Comparison of ENCODE assay signal across 1 cellular context in the genomic region with DNA sequence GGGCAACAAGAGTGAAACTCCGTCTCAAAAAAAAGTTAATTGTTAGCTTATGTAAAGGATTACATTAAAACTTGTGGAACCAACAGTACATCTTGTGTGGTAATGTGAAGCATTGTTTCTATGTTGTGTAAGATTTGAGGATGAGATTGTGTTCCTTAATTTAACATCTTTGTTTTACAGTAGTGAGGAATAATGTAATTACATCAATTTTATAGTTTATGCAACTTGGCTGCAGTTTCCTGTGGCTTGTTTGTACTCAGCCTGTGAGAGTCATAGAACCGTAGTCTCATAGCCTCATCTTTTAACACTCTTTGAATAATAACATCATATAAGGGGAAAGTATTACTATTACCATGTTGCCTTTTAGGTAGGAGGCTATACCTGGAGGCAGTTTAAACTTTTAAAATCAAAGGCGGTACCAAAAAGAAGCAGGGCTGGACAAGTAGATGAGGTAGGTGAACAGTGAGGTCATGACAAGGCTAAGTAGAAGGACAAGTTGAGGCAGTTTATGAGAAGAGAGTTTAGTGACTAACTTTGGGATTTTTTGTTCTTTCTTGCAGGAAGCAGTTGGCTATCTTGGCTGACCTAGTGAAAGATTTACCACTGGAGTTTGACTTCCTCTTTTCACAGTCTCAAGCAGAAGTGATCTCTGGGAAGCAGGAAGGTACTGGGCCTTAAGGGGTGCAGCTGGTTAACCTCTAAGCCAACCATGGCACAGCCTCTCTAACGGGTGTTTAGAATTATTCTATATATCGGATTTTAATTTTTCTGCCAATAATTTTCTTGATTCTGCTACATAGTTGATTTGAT.
A peak's percentile ranks its signal among the peaks of the same experiment; 100 is the strongest.
TF ChIP-seq lines count a peak whose summit lies in the region.

No MANE protein-coding gene starts in this region.

TF ChIP-seq in GM12878, 131 proteins besides CTCF, POLR2A, EP300 and RAD21 (continued from another document and continues in another):
- no peak for TF ChIP-seq ZBTB4 (CRISPR knock-in tag; IDR thresholded peaks at IDR 0.05)
- TF ChIP-seq, protein P1, sequence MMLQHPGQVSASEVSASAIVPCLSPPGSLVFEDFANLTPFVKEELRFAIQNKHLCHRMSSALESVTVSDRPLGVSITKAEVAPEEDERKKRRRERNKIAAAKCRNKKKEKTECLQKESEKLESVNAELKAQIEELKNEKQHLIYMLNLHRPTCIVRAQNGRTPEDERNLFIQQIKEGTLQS (IDR thresholded peaks at IDR 0.05; ENCODE audit: borderline replicate concordance, extremely low read depth, low read depth, low read length) = no peak
- TF ChIP-seq MAX (IDR thresholded peaks at IDR 0.05; ENCODE audit: low read depth, low read length) = no peak
- TF ChIP-seq CEBPB (IDR thresholded peaks at IDR 0.05; ENCODE audit: borderline replicate concordance in 1 of 2, low read depth in 2 of 2, low read length in 2 of 2) = no peak
- TF ChIP-seq BMI1 (IDR thresholded peaks at IDR 0.05; ENCODE audit: borderline replicate concordance) = no peak
- TF ChIP-seq IKZF1 (conservative IDR thresholded peaks at IDR 0.05) = peak; percentile 55
- no peak for TF ChIP-seq STAT1 (conservative IDR thresholded peaks at IDR 0.05)
- TF ChIP-seq TBL1XR1 (IDR thresholded peaks at IDR 0.05; ENCODE audit: low read depth, low read length) = no peak
- TF ChIP-seq RFX5 (IDR thresholded peaks at IDR 0.05; ENCODE audit: low read depth, low read length) = no peak
- TF ChIP-seq, protein P2, sequence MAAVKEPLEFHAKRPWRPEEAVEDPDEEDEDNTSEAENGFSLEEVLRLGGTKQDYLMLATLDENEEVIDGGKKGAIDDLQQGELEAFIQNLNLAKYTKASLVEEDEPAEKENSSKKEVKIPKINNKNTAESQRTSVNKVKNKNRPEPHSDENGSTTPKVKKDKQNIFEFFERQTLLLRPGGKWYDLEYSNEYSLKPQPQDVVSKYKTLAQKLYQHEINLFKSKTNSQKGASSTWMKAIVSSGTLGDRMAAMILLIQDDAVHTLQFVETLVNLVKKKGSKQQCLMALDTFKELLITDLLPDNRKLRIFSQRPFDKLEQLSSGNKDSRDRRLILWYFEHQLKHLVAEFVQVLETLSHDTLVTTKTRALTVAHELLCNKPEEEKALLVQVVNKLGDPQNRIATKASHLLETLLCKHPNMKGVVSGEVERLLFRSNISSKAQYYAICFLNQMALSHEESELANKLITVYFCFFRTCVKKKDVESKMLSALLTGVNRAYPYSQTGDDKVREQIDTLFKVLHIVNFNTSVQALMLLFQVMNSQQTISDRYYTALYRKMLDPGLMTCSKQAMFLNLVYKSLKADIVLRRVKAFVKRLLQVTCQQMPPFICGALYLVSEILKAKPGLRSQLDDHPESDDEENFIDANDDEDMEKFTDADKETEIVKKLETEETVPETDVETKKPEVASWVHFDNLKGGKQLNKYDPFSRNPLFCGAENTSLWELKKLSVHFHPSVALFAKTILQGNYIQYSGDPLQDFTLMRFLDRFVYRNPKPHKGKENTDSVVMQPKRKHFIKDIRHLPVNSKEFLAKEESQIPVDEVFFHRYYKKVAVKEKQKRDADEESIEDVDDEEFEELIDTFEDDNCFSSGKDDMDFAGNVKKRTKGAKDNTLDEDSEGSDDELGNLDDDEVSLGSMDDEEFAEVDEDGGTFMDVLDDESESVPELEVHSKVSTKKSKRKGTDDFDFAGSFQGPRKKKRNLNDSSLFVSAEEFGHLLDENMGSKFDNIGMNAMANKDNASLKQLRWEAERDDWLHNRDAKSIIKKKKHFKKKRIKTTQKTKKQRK (IDR thresholded peaks at IDR 0.05; ENCODE audit: low read depth, low read length) = no peak
- TF ChIP-seq CBX3 (IDR thresholded peaks at IDR 0.05; ENCODE audit: borderline replicate concordance, low read depth) = no peak
- no peak for TF ChIP-seq RCOR1 (conservative IDR thresholded peaks at IDR 0.05; ENCODE audit: low read depth, low read length)
- TF ChIP-seq RAD51 (IDR thresholded peaks at IDR 0.05) = no peak
- 0 out of 2 replicates have a peak, but pooled peaks have one; percentile 19 for TF ChIP-seq ZNF687 (IDR thresholded peaks at IDR 0.05)
- no peak for TF ChIP-seq NFXL1 (IDR thresholded peaks at IDR 0.05; ENCODE audit: borderline replicate concordance)
- TF ChIP-seq SKIL (IDR thresholded peaks at IDR 0.05; ENCODE audit: low read depth, poor library complexity, severe bottlenecking) = no peak
- TF ChIP-seq LARP7 (IDR thresholded peaks at IDR 0.05) = no peak
- TF ChIP-seq STAT3 (IDR thresholded peaks at IDR 0.05; ENCODE audit: low read depth, low read length) = no peak
- TF ChIP-seq SUZ12 (IDR thresholded peaks at IDR 0.05; ENCODE audit: unreplicated experiment) = no peak
- TF ChIP-seq NR2F1 (conservative IDR thresholded peaks at IDR 0.05) = no peak
- no peak for TF ChIP-seq SREBF1 (IDR thresholded peaks at IDR 0.05; ENCODE audit: low read length)
- TF ChIP-seq NR2C1 (IDR thresholded peaks at IDR 0.05) = no peak
- no peak for TF ChIP-seq NBN (IDR thresholded peaks at IDR 0.05)
- TF ChIP-seq, protein P3, sequence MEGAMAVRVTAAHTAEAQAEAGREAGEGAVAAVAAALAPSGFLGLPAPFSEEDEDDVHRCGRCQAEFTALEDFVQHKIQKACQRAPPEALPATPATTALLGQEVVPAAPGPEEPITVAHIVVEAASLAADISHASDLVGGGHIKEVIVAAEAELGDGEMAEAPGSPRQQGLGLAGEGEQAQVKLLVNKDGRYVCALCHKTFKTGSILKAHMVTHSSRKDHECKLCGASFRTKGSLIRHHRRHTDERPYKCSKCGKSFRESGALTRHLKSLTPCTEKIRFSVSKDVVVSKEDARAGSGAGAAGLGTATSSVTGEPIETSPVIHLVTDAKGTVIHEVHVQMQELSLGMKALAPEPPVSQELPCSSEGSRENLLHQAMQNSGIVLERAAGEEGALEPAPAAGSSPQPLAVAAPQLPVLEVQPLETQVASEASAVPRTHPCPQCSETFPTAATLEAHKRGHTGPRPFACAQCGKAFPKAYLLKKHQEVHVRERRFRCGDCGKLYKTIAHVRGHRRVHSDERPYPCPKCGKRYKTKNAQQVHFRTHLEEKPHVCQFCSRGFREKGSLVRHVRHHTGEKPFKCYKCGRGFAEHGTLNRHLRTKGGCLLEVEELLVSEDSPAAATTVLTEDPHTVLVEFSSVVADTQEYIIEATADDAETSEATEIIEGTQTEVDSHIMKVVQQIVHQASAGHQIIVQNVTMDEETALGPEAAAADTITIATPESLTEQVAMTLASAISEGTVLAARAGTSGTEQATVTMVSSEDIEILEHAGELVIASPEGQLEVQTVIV (IDR thresholded peaks at IDR 0.05; ENCODE audit: borderline replicate concordance, partially characterized antibody) = no peak
- TF ChIP-seq YY1 (IDR thresholded peaks at IDR 0.05; ENCODE audit: low read depth, low read length) = no peak
- no peak for TF ChIP-seq BCL3 (IDR thresholded peaks at IDR 0.05; ENCODE audit: borderline replicate concordance, insufficient read depth, low read depth, low read length, poor library complexity, severe bottlenecking)
- TF ChIP-seq, protein P4, sequence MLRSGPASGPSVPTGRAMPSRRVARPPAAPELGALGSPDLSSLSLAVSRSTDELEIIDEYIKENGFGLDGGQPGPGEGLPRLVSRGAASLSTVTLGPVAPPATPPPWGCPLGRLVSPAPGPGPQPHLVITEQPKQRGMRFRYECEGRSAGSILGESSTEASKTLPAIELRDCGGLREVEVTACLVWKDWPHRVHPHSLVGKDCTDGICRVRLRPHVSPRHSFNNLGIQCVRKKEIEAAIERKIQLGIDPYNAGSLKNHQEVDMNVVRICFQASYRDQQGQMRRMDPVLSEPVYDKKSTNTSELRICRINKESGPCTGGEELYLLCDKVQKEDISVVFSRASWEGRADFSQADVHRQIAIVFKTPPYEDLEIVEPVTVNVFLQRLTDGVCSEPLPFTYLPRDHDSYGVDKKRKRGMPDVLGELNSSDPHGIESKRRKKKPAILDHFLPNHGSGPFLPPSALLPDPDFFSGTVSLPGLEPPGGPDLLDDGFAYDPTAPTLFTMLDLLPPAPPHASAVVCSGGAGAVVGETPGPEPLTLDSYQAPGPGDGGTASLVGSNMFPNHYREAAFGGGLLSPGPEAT (IDR thresholded peaks at IDR 0.05; ENCODE audit: low read depth) = 0 out of 2 replicates have a peak, but pooled peaks have one; percentile 34
- TF ChIP-seq MEF2A (IDR thresholded peaks at IDR 0.05; ENCODE audit: insufficient read depth, low read depth, low read length) = no peak
- no peak for TF ChIP-seq CHD2 (IDR thresholded peaks at IDR 0.05; ENCODE audit: borderline replicate concordance, low read depth, low read length)
- TF ChIP-seq ZNF384 (IDR thresholded peaks at IDR 0.05; ENCODE audit: borderline replicate concordance, low read depth, low read length) = no peak
- TF ChIP-seq HDAC6 (IDR thresholded peaks at IDR 0.05; ENCODE audit: unreplicated experiment) = no peak
- no peak for TF ChIP-seq CBX5 (IDR thresholded peaks at IDR 0.05; ENCODE audit: low read depth)
- no peak for TF ChIP-seq ZZZ3 (IDR thresholded peaks at IDR 0.05; ENCODE audit: control insufficient read depth, insufficient read length, low read depth)
